In the genomic region with DNA sequence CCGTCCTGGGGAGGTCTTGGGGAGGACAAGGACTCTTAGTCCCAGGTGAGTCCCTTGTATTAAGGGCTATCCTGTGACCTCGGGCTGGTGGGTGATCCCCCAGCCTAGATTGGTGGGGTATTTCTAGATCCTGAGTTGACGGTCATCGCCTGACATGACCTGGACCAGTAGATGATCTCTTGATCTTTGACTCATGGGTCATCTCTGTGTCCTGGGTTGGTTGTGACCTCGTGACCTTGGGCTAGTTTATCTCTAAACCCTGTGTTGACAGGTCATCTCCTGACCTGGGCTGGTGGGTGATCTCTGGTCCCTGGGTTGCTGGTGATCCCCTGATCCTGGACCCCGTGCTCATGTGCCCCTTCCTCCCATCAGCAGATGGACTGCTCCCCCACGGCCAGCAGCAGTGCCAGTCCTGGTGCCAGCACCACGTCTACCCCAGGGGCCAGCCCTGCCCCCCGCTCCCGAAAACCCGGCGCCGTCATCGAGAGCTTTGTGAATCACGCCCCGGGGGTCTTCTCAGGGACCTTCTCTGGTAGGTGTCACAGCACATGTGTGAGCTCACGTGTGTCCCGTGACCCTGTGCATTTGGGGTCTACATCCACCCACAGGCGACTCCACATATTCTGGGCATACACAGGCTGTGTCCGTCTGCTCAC, we compare ENCODE assay signal across 10 cellular contexts. TPM values are rescaled to one million over a fixed set of nuclear protein-coding genes. Genes with fewer than 3 reads are reported as not detected.
DNase-seq lines count a peak whose midpoint lies in the region; ATAC-seq and TF ChIP-seq lines count a peak whose summit lies in the region.
"Had no signal": no experiment of that assay in that cellular context is flagged by ENCODE, and none has a peak within 500 bp of the region (broad histone marks: within the 10 kb centered on the region; RNA-seq: fewer than 3 reads in every experiment).

No MANE protein-coding gene starts in this region.

- CTCF ChIA-PET in Panc1 (lab: Charles Lee): no interaction called here

- peaks cover 66% of the 10 kb centered on the region for H3K36me3 ChIP-seq in BLaER1
- H3K36me3 ChIP-seq in Panc1 (ENCODE audit: control insufficient read depth, insufficient read depth, low read length): peaks cover 5% of the 10 kb centered on the region
- no peaks in the 10 kb centered on the region for H3K36me3 ChIP-seq in ovary

- no peak for ATAC-seq in Panc1

- H3K9ac ChIP-seq in BLaER1: 0 out of 2 replicates have a peak overlapping the region, but pooled peaks have one; percentile 69
- H3K9ac ChIP-seq: KMS-11 had no signal

- WGBS in ovary, 3 donors: 84 to 91% (median 89%) methylated on average over 20 of the region's 20 CpGs

- no peak for TF ChIP-seq EP300 in ovary (IDR thresholded peaks at IDR 0.05)

- BruUV-seq in Panc1 (replicated peaks; lab: Mats Ljungman, UMichigan): no TSS peak

- DNase-seq in Panc1 (ENCODE audit: low read depth, low spot score) (no peak), epithelial cell of prostate (ENCODE audit: low read depth, low spot score) (no peak), ovary (peak in 1 of 5 donors; percentile 53), NOMO-1 treated with dmso at 0.1 percent for 144 hours (lab: John Stamatoyannopoulos, UW; ENCODE audit: unreplicated experiment) (no peak), NCI-H2196 (lab: John Stamatoyannopoulos, UW; ENCODE audit: unreplicated experiment) (no peak), RKO (ENCODE audit: low spot score) (no peak), AML-193 (lab: John Stamatoyannopoulos, UW) (no peak)
- DNase-seq: stimulated activated CD8-positive, alpha-beta memory T cell treated with anti-CD3 and anti-CD28 coated beads, Interleukin-4, amount 100 ng/mL, for 48 hours had no signal

- H4K20me1 ChIP-seq in BLaER1: peaks cover 90% of the 10 kb centered on the region

- H3K4me3 ChIP-seq in BLaER1 (peak overlapping the region; percentile 99; the same call in 1 of the 2 replicates), Panc1 (ENCODE audit: low read depth in 2 of 2, low read length in 2 of 2) (peak overlapping the region; percentile 32 to 59; a peak in 3 of 4 replicates), ovary (no peak overlapping the region)

- TF ChIP-seq CTCF in Panc1 (IDR thresholded peaks at IDR 0.05): no peak
- TF ChIP-seq CTCF in ovary (IDR thresholded peaks at IDR 0.05): no peak

- H3K4me2 ChIP-seq in BLaER1: peak overlapping the region; percentile 100
- H3K4me2 ChIP-seq: KMS-11 had no signal

- no peak for TF ChIP-seq POLR2A in ovary (IDR thresholded peaks at IDR 0.05)

- H3K9me3 ChIP-seq in BLaER1: no peaks in the 10 kb centered on the region
- H3K9me3 ChIP-seq in Panc1 (ENCODE audit: control insufficient read depth, insufficient read depth, low read depth, low read length): no peaks in the 10 kb centered on the region
- no peaks in the 10 kb centered on the region for H3K9me3 ChIP-seq in ovary

- intact Hi-C loops in Panc1 (cut with micrococcal nuclease; ENCODE audit: unreplicated experiment) (no loop called here), ovary (cut with DNase I) (no loop called here)

- peaks cover 64% of the 10 kb centered on the region for H3K4me1 ChIP-seq in BLaER1
- H3K4me1 ChIP-seq in Panc1 (ENCODE audit: control insufficient read depth, insufficient read depth, low read length): peaks cover 55% of the 10 kb centered on the region
- H3K4me1 ChIP-seq in ovary (ENCODE audit: insufficient read depth): peaks cover 32% of the 10 kb centered on the region

- POLR2A ChIA-PET in Panc1 (lab: Charles Lee): no interaction called here

- H3K27ac ChIP-seq in BLaER1 (peak overlapping the region; percentile 73), Panc1 (ENCODE audit: low read length) (peak overlapping the region; percentile 62), epithelial cell of prostate (peak overlapping the region; percentile 99), ovary (peak overlapping the region; percentile 87 to 89)
- H3K27ac ChIP-seq: KMS-11 had no signal

- no peaks in the 10 kb centered on the region for H3K27me3 ChIP-seq in BLaER1
- no peaks in the 10 kb centered on the region for H3K27me3 ChIP-seq in Panc1 (ENCODE audit: control insufficient read depth, insufficient read depth, low read length)
- no peaks in the 10 kb centered on the region for H3K27me3 ChIP-seq in ovary

- in situ Hi-C loops in Panc1 (cut with HindIII; ENCODE audit: low pct_unique_long_range_greater_than_20kb, low sequenced_read_pairs): no loop called here

RNA-seq across cellular contexts. Expression of gene MIDN, which starts 6.3 kb away (rescaled TPM):
- total RNA-seq in Panc1 (2021; ENCODE audit: unreplicated experiment) (118 TPM), ovary (100 to 1,000 TPM in 5 of 7 donors, 10 to 100 TPM in 2; 44.9 to 261 (median 107) TPM)
- 76.9 TPM for polyA plus RNA-seq in Panc1 (2012; ENCODE audit: insufficient read length)
- polyA plus RNA-seq in ovary: 10 to 100 TPM; 10.1 to 26.7 TPM

RNA-seq across cellular contexts. Expression of gene ATP5F1D, which starts 13.1 kb away (rescaled TPM):
- total RNA-seq in Panc1 (2021; ENCODE audit: unreplicated experiment): 218 TPM
- polyA plus RNA-seq in Panc1 (2012; ENCODE audit: insufficient read length): 365 TPM
- 100 to 1,000 TPM in 6 of 7 donors, 10 to 100 TPM in 1; 71.9 to 218 (median 148) TPM for total RNA-seq in ovary
- polyA plus RNA-seq in ovary: 100 to 1,000 TPM in 1 of 2 donors, 1 to 10 TPM in 1; 1.3 to 110 TPM

RNA-seq across cellular contexts. Expression of gene CIRBP, which starts 14.5 kb away (rescaled TPM):
- total RNA-seq in Panc1 (2021; ENCODE audit: unreplicated experiment) (66.6 TPM), ovary (100 to 1,000 TPM; 602 to 917 (median 855) TPM)
- polyA plus RNA-seq in Panc1 (2012; ENCODE audit: insufficient read length): 101 TPM
- polyA plus RNA-seq in ovary: 1,000 to 10,000 TPM in 1 of 2 donors, 100 to 1,000 TPM in 1; 610 to 1,254 TPM

RNA-seq across cellular contexts. Expression of gene CBARP, which starts 16.9 kb away (rescaled TPM):
- total RNA-seq in Panc1 (2021; ENCODE audit: unreplicated experiment) (14.5 TPM), ovary (10 to 100 TPM in 2 of 7 donors, 1 to 10 TPM in 2, under 1 TPM in 3; 0.61 to 21.1 (median 2.4) TPM)
- 16.4 TPM for polyA plus RNA-seq in Panc1 (2012; ENCODE audit: insufficient read length)
- under 1 TPM in 1 of 2 donors, not detected in 1; 0.45 TPM for polyA plus RNA-seq in ovary

RNA-seq across cellular contexts. Expression of gene FAM174C, which starts 20.7 kb away (rescaled TPM):
- 133 TPM for total RNA-seq in Panc1 (2021; ENCODE audit: unreplicated experiment)
- polyA plus RNA-seq in Panc1 (2012; ENCODE audit: insufficient read length): 204 TPM
- total RNA-seq in ovary: 10 to 100 TPM; 21.7 to 72.5 (median 26.7) TPM
- 10 to 100 TPM in 1 of 2 donors, under 1 TPM in 1; 0.30 to 35.2 TPM for polyA plus RNA-seq in ovary
